In genomic region chr12:44626883-44627282, GRCh38 we compare ENCODE assay signal across 14 cellular contexts.
DNase-seq lines count a peak whose midpoint lies in the region; ATAC-seq, FAIRE-seq and TF ChIP-seq lines count a peak whose summit lies in the region.
"Had no signal": no experiment of that assay in that cellular context is flagged by ENCODE, and none has a peak within 500 bp of the region (broad histone marks: within the 10 kb centered on the region; RNA-seq: fewer than 3 reads in every experiment).

No MANE protein-coding gene starts in this region.

- no peaks in the 10 kb centered on the region for H3K9me3 ChIP-seq in effector memory CD4-positive, alpha-beta T cell (ENCODE audit: control insufficient read depth, low read length)

- no peaks in the 10 kb centered on the region for H3K27me3 Mint-ChIP-seq in brain
- H3K27me3 Mint-ChIP-seq: T-helper 17 cell had no signal

- no peaks in the 10 kb centered on the region for H3K36me3 ChIP-seq in effector memory CD4-positive, alpha-beta T cell (ENCODE audit: control insufficient read depth, insufficient read depth, low read length)

- no peak for FAIRE-seq in GM12891 (lab: Jason Lieb, UNC)
- FAIRE-seq: TTC549 had no signal

- DNase-seq in NCI-H1092 (lab: John Stamatoyannopoulos, UW) (peak; percentile 69), NCI-H1436 (lab: John Stamatoyannopoulos, UW) (peak; percentile 48), NCI-H526 treated with DMSO at 0.1 percent for 48 hours (lab: John Stamatoyannopoulos, UW) (peak; percentile 2), NCI-H2227 (lab: John Stamatoyannopoulos, UW; ENCODE audit: unreplicated experiment) (no peak), GM12891 (ENCODE audit: insufficient read length, low spot score) (no peak)
- no peak for DNase-seq in effector memory CD4-positive, alpha-beta T cell
- DNase-seq: CD8-positive, alpha-beta T cell; H9; NCI-H2029; T-helper 17 cell had no signal

- no peak for ATAC-seq in GM18511 (IDR thresholded peaks at IDR 0.05; ENCODE audit: unreplicated experiment)
- ATAC-seq: CD8-positive, alpha-beta T cell; SK-N-SH treated with all-trans-retinoic acid at 6 μM for 48 hours; T-helper 17 cell had no signal

- no peaks in the 10 kb centered on the region for H3K36me3 Mint-ChIP-seq in brain

- no peaks in the 10 kb centered on the region for H3K9me3 Mint-ChIP-seq in brain
- H3K9me3 Mint-ChIP-seq: CD8-positive, alpha-beta T cell; H9 had no signal

- no peaks in the 10 kb centered on the region for H3K27me3 ChIP-seq in effector memory CD4-positive, alpha-beta T cell (replicated peaks; ENCODE audit: control insufficient read depth, insufficient read depth, low read length, poor library complexity, severe bottlenecking)

- no peak overlapping the region for H3K27ac ChIP-seq in effector memory CD4-positive, alpha-beta T cell (ENCODE audit: insufficient read depth, low read length, poor library complexity, severe bottlenecking)

- H3K4me3 ChIP-seq in effector memory CD4-positive, alpha-beta T cell (ENCODE audit: insufficient read depth, low read depth, low read length, poor library complexity, severe bottlenecking): no peak overlapping the region

- TF ChIP-seq POLR2A in GM12891 (IDR thresholded peaks at IDR 0.05; ENCODE audit: low read depth, low read length): no peak

- H3K4me3 Mint-ChIP-seq in brain: peak overlapping the region in 1 of 5 experiments; percentile 54
- H3K4me3 Mint-ChIP-seq: CD8-positive, alpha-beta T cell; H9; T-helper 17 cell had no signal

- no peak for TF ChIP-seq CTCF in brain (conservative IDR thresholded peaks at IDR 0.05)

- peaks cover 46% of the 10 kb centered on the region for H3K4me1 Mint-ChIP-seq in brain

- peak overlapping the region; percentile 38 to 67 (median 45) for H3K27ac Mint-ChIP-seq in brain
- H3K27ac Mint-ChIP-seq: H9, T-helper 17 cell had no signal

- H3K4me1 ChIP-seq in effector memory CD4-positive, alpha-beta T cell (ENCODE audit: control insufficient read depth, insufficient read depth, low read length, poor library complexity, severe bottlenecking): no peaks in the 10 kb centered on the region

TF ChIP-seq in GM12891, 5 proteins besides CTCF, POLR2A, EP300 and RAD21:
- TF ChIP-seq POLR2AphosphoS5 (IDR thresholded peaks at IDR 0.05; ENCODE audit: low read depth, low read length) (no peak), POU2F2 (IDR thresholded peaks at IDR 0.05; ENCODE audit: low read depth, low read length) (no peak), SPI1 (IDR thresholded peaks at IDR 0.05; ENCODE audit: low read depth, low read length) (no peak), TAF1 (IDR thresholded peaks at IDR 0.05; ENCODE audit: low read depth, low read length) (no peak), PAX5 (IDR thresholded peaks at IDR 0.05; ENCODE audit: insufficient read depth, low read length, severe bottlenecking) (no peak)

Comparison
In these comparisons a context has a peak if more than half of its experiments do, and no peak if none do; other contexts are left out.
1. DNase-seq: peak in NCI-H1092 (single experiment), NCI-H1436 (single experiment) and NCI-H526 treated with DMSO at 0.1 percent for 48 hours (single experiment); none in NCI-H2227 (single experiment), effector memory CD4-positive, alpha-beta T cell (0 of 3) and GM12891 (single experiment).